40 cellular contexts compared by ENCODE assay signal in the genomic region with DNA sequence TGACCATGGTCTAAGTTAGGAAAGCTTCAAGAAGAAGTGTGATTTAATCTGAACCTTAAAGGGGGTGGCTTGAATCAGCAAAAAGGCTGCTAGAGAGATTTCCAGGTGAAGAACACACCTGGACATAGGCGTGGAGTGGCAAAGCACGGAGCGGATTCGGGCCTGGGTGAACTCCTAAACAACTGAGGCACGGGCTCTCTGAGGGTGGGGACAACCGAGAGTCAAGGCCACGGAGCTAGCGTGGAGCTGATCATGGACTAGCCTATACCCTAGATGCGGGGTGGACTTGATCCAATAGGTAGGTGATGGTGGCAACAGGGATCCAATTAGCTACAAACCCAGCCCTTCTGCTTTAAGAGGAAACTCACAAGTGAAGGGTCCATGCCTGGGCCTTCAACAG. TPM values are rescaled to one million over a fixed set of nuclear protein-coding genes. Genes with fewer than 3 reads are reported as not detected.
"Had no signal": no experiment of that assay in that cellular context is flagged by ENCODE, and none has a peak within 500 bp of the region (broad histone marks: within the 10 kb centered on the region; RNA-seq: fewer than 3 reads in every experiment).

No MANE protein-coding gene starts in this region.

- H3K36me3 Mint-ChIP-seq: activated naive CD4-positive, alpha-beta T cell treated with anti-CD3 and anti-CD28 coated beads, Interleukin-2, amount 10 ng/mL, durations not matched to agents 7 days and 5 days; activated naive CD8-positive, alpha-beta T cell treated with anti-CD3 and anti-CD28 coated beads, Interleukin-2, amount 10 ng/mL, durations not matched to agents 7 days and 5 days; brain had no signal

- ATAC-seq: activated naive CD4-positive, alpha-beta T cell treated with anti-CD3 and anti-CD28 coated beads, Interleukin-2, amount 50 U/mL, for 72 hours; activated naive CD8-positive, alpha-beta T cell treated with anti-CD3 and anti-CD28 coated beads, Interleukin-2, amount 50 U/mL, for 24 hours; activated T-cell treated with anti-CD3 and anti-CD28 coated beads, Interleukin-2, amount 50 U/mL, for 4 hours; activated T-cell treated with anti-CD3 and anti-CD28 coated beads, Interleukin-2, amount 50 U/mL, for 72 hours; activated T-helper 17 cell treated with anti-CD3 and anti-CD28 coated beads, Interleukin-2, amount 50 U/mL, for 72 hours; body of pancreas had no signal

- H3K27ac ChIP-seq: adrenal gland, ascending aorta, body of pancreas, brain microvascular endothelial cell, cardiac muscle cell had no signal

- H3K27ac Mint-ChIP-seq: activated naive CD4-positive, alpha-beta T cell treated with anti-CD3 and anti-CD28 coated beads for 36 hours; activated naive CD4-positive, alpha-beta T cell treated with anti-CD3 and anti-CD28 coated beads, Interleukin-2, amount 10 ng/mL, durations not matched to agents 7 days and 5 days; activated naive CD4-positive, alpha-beta T cell treated with anti-CD3 and anti-CD28 coated beads, Interleukin-2, amount 50 U/mL, for 24 hours; activated naive CD4-positive, alpha-beta T cell treated with anti-CD3 and anti-CD28 coated beads, Interleukin-2, amount 50 U/mL, for 72 hours; activated naive CD8-positive, alpha-beta T cell; activated naive CD8-positive, alpha-beta T cell treated with anti-CD3 and anti-CD28 coated beads for 36 hours; activated naive CD8-positive, alpha-beta T cell treated with anti-CD3 and anti-CD28 coated beads, Interleukin-2, amount 10 ng/mL, durations not matched to agents 7 days and 5 days; activated naive CD8-positive, alpha-beta T cell treated with anti-CD3 and anti-CD28 coated beads, Interleukin-2, amount 50 U/mL, for 24 hours; activated T-cell treated with anti-CD3 and anti-CD28 coated beads, Interleukin-2, amount 50 U/mL, for 24 hours; activated T-cell treated with anti-CD3 and anti-CD28 coated beads, Interleukin-2, amount 50 U/mL, for 72 hours; activated T-helper 1 cell treated with anti-CD3 and anti-CD28 coated beads, Interleukin-12 subunit alpha, Interleukin-12 subunit beta, Interleukin-2, Interleukin-4 antibody, amounts not matched to agents 30 ng/mL and 10 ng/mL and 1 ng/mL, durations not matched to agents 14 hours and 24 hours and 36 hours; activated T-helper 17 cell treated with anti-CD3 and anti-CD28 coated beads, Interleukin-2, amount 50 U/mL, for 72 hours; activated T-helper 2 cell treated with anti-CD3 and anti-CD28 coated beads, Interferon-gamma antibody, Interleukin-2, Interleukin-4, amounts not matched to agents 10 μg/mL and 5 μg/mL and 100 μg/mL, durations not matched to agents 14 hours and 24 hours and 36 hours; brain had no signal

- H3K9me3 Mint-ChIP-seq: activated naive CD4-positive, alpha-beta T cell treated with anti-CD3 and anti-CD28 coated beads, Interleukin-2, amount 10 ng/mL, durations not matched to agents 7 days and 5 days; activated T-cell treated with anti-CD3 and anti-CD28 coated beads, Interleukin-2, amount 50 U/mL, for 4 hours; activated T-helper 1 cell treated with anti-CD3 and anti-CD28 coated beads, Interleukin-12 subunit alpha, Interleukin-12 subunit beta, Interleukin-2, Interleukin-4 antibody, amounts not matched to agents 30 ng/mL and 10 ng/mL and 1 ng/mL, durations not matched to agents 14 hours and 24 hours and 36 hours; activated T-helper 17 cell treated with anti-CD3 and anti-CD28 coated beads, Interleukin-2, amount 50 U/mL, for 72 hours; activated T-helper 2 cell treated with anti-CD3 and anti-CD28 coated beads, Interferon-gamma antibody, Interleukin-2, Interleukin-4, amounts not matched to agents 10 μg/mL and 5 μg/mL and 100 μg/mL, durations not matched to agents 14 hours and 24 hours and 36 hours had no signal

- H3K4me1 Mint-ChIP-seq: activated naive CD4-positive, alpha-beta T cell treated with anti-CD3 and anti-CD28 coated beads, Interleukin-2, amount 10 ng/mL, durations not matched to agents 7 days and 5 days; activated naive CD4-positive, alpha-beta T cell treated with anti-CD3 and anti-CD28 coated beads, Interleukin-2, amount 50 U/mL, for 24 hours; activated naive CD8-positive, alpha-beta T cell treated with anti-CD3 and anti-CD28 coated beads for 36 hours; activated naive CD8-positive, alpha-beta T cell treated with anti-CD3 and anti-CD28 coated beads, Interleukin-2, amount 10 ng/mL, durations not matched to agents 7 days and 5 days; activated naive CD8-positive, alpha-beta T cell treated with anti-CD3 and anti-CD28 coated beads, Interleukin-2, amount 50 U/mL, for 24 hours; activated T-helper 17 cell treated with anti-CD3 and anti-CD28 coated beads, Interleukin-2, amount 50 U/mL, for 72 hours; central memory CD8-positive, alpha-beta T cell had no signal

- H3K36me3 ChIP-seq: adrenal gland, ascending aorta, brain microvascular endothelial cell, cardiac muscle cell had no signal

- H3K27me3 ChIP-seq: ascending aorta, body of pancreas, cardiac muscle cell had no signal

- H3K4me3 ChIP-seq: adrenal gland, ascending aorta, body of pancreas, cardiac muscle cell had no signal

- H3K9me3 ChIP-seq: adrenal gland, ascending aorta, body of pancreas had no signal

- FAIRE-seq: astrocyte, bronchial epithelial cell, colon had no signal

- H3K4me1 ChIP-seq: adrenal gland, ascending aorta, body of pancreas had no signal

- H3K4me3 Mint-ChIP-seq: activated naive CD4-positive, alpha-beta T cell treated with anti-CD3 and anti-CD28 coated beads for 36 hours; activated naive CD4-positive, alpha-beta T cell treated with anti-CD3 and anti-CD28 coated beads, Interleukin-2, amount 10 ng/mL, durations not matched to agents 7 days and 5 days; activated naive CD4-positive, alpha-beta T cell treated with anti-CD3 and anti-CD28 coated beads, Interleukin-2, amount 50 U/mL, for 24 hours; activated naive CD8-positive, alpha-beta T cell; activated naive CD8-positive, alpha-beta T cell treated with anti-CD3 and anti-CD28 coated beads for 36 hours; activated naive CD8-positive, alpha-beta T cell treated with anti-CD3 and anti-CD28 coated beads, Interleukin-2, amount 10 ng/mL, durations not matched to agents 7 days and 5 days; activated naive CD8-positive, alpha-beta T cell treated with anti-CD3 and anti-CD28 coated beads, Interleukin-2, amount 50 U/mL, for 24 hours; activated T-cell treated with anti-CD3 and anti-CD28 coated beads, Interleukin-2, amount 50 U/mL, for 24 hours; activated T-cell treated with anti-CD3 and anti-CD28 coated beads, Interleukin-2, amount 50 U/mL, for 4 hours; activated T-cell treated with anti-CD3 and anti-CD28 coated beads, Interleukin-2, amount 50 U/mL, for 72 hours; activated T-helper 1 cell treated with anti-CD3 and anti-CD28 coated beads, Interleukin-12 subunit alpha, Interleukin-12 subunit beta, Interleukin-2, Interleukin-4 antibody, amounts not matched to agents 30 ng/mL and 10 ng/mL and 1 ng/mL, durations not matched to agents 14 hours and 24 hours and 36 hours; activated T-helper 17 cell treated with anti-CD3 and anti-CD28 coated beads, Interleukin-2, amount 50 U/mL, for 72 hours; brain; central memory CD8-positive, alpha-beta T cell had no signal

- DNase-seq: activated effector memory CD4-positive, alpha-beta T cell treated with anti-CD3 and anti-CD28 coated beads, Interleukin-2, amount 50 U/mL, for 16 hours; activated effector memory CD4-positive, alpha-beta T cell treated with Interleukin-2 at 50 U/mL for 16 hours; activated gamma-delta T cell; activated gamma-delta T cell treated with Interleukin-2 at 50 U/mL for 16 hours; activated naive CD4-positive, alpha-beta T cell; activated naive CD4-positive, alpha-beta T cell treated with anti-CD3 and anti-CD28 coated beads for 36 hours; activated naive CD4-positive, alpha-beta T cell treated with anti-CD3 and anti-CD28 coated beads, Interleukin-2, amount 50 U/mL, for 16 hours; activated naive CD4-positive, alpha-beta T cell treated with Interleukin-2 at 50 U/mL for 16 hours; activated naive CD8-positive, alpha-beta T cell treated with anti-CD3 and anti-CD28 coated beads for 36 hours; activated naive CD8-positive, alpha-beta T cell treated with anti-CD3 and anti-CD28 coated beads, Interleukin-2, amount 10 ng/mL, durations not matched to agents 7 days and 5 days; activated naive CD8-positive, alpha-beta T cell treated with anti-CD3 and anti-CD28 coated beads, Interleukin-2, amount 50 U/mL, for 24 hours; activated T-cell treated with anti-CD3 and anti-CD28 coated beads, Interleukin-2, amount 50 U/mL, for 24 hours; activated T-cell treated with anti-CD3 and anti-CD28 coated beads, Interleukin-2, amount 50 U/mL, for 4 hours; activated T-cell treated with anti-CD3 and anti-CD28 coated beads, Interleukin-2, amount 50 U/mL, for 48 hours; activated T-cell treated with anti-CD3 and anti-CD28 coated beads, Interleukin-2, amount 50 U/mL, for 72 hours; adrenal gland; amniotic stem cell; amygdala; anterior cingulate cortex; aorta; body of pancreas; brain microvascular endothelial cell; caudate nucleus; central memory CD4-positive, alpha-beta T cell; cerebellar nuclear complex had no signal

RNA-seq across cellular contexts. Expression of a gene that starts 27.8 kb away (rescaled TPM):
- total RNA-seq: activated naive CD4-positive, alpha-beta T cell treated with anti-CD3 and anti-CD28 coated beads for 36 hours; activated naive CD4-positive, alpha-beta T cell treated with anti-CD3 and anti-CD28 coated beads, Interleukin-2, amount 50 U/mL, for 72 hours; activated naive CD8-positive, alpha-beta T cell treated with anti-CD3 and anti-CD28 coated beads for 36 hours; activated naive CD8-positive, alpha-beta T cell treated with anti-CD3 and anti-CD28 coated beads, Interleukin-2, amount 10 ng/mL, durations not matched to agents 7 days and 5 days; activated T-cell treated with anti-CD3 and anti-CD28 coated beads, Interleukin-2, amount 50 U/mL, for 4 hours; activated T-helper 1 cell treated with anti-CD3 and anti-CD28 coated beads, Interleukin-12 subunit alpha, Interleukin-12 subunit beta, Interleukin-2, Interleukin-4 antibody, amounts not matched to agents 30 ng/mL and 10 ng/mL and 1 ng/mL, durations not matched to agents 14 hours and 24 hours and 36 hours; activated T-helper 2 cell treated with anti-CD3 and anti-CD28 coated beads, Interferon-gamma antibody, Interleukin-2, Interleukin-4, amounts not matched to agents 10 μg/mL and 5 μg/mL and 100 μg/mL, durations not matched to agents 14 hours and 24 hours and 36 hours; ascending aorta; body of pancreas; cardiac septum had no signal
